In the genomic region with DNA sequence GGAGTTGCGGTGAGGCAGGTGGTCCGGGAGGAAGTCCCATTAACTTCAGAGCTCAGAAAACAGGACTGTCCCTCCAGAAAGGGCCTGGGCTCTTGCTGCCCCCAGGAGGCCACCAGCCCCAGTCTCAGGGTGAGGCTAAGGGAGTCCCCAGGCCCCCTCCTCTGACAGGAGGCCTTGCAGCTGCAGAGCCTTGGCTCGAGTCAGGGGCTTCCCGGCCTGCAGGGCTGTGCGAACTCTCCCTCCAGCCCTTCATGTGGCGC, we compare ENCODE assay signal across 37 cellular contexts. TPM values are rescaled to one million over a fixed set of nuclear protein-coding genes. Genes with fewer than 3 reads are reported as not detected.
"Had no signal": no experiment of that assay in that cellular context is flagged by ENCODE, and none has a peak within 500 bp of the region (broad histone marks: within the 10 kb centered on the region; RNA-seq: fewer than 3 reads in every experiment).

No MANE protein-coding gene starts in this region.

- H3K27me3 ChIP-seq: Peyer's patch, SJSA1 had no signal

- ATAC-seq: activated CD8-positive, alpha-beta memory T cell treated with anti-CD3 and anti-CD28 coated beads, Interleukin-2, amount 10 ng/mL, durations not matched to agents 7 days and 5 days; activated naive CD8-positive, alpha-beta T cell treated with anti-CD3 and anti-CD28 coated beads, Interleukin-2, amount 50 U/mL, for 24 hours; PC-3; SK-N-SH treated with all-trans-retinoic acid at 6 μM for 48 hours; T-cell had no signal

- H3K27me3 Mint-ChIP-seq: activated B cell treated with CpG ODN at 0.5 μM for 24 hours; activated CD4-positive, alpha-beta memory T cell treated with anti-CD3 and anti-CD28 coated beads, Interleukin-2, amount 10 ng/mL, durations not matched to agents 7 days and 5 days; activated CD8-positive, alpha-beta memory T cell treated with anti-CD3 and anti-CD28 coated beads, Interleukin-2, amount 10 ng/mL, durations not matched to agents 7 days and 5 days; activated naive CD8-positive, alpha-beta T cell; activated naive CD8-positive, alpha-beta T cell treated with anti-CD3 and anti-CD28 coated beads, Interleukin-2, amount 50 U/mL, for 24 hours; brain; T-cell had no signal

- H3K27ac Mint-ChIP-seq: activated B cell treated with CpG ODN at 0.5 μM for 24 hours; activated CD4-positive, alpha-beta memory T cell treated with anti-CD3 and anti-CD28 coated beads, Interleukin-2, amount 10 ng/mL, durations not matched to agents 7 days and 5 days; activated CD8-positive, alpha-beta memory T cell treated with anti-CD3 and anti-CD28 coated beads, Interleukin-2, amount 10 ng/mL, durations not matched to agents 7 days and 5 days; activated naive CD4-positive, alpha-beta T cell treated with anti-CD3 and anti-CD28 coated beads, Interleukin-2, amount 10 ng/mL, durations not matched to agents 7 days and 5 days; activated naive CD8-positive, alpha-beta T cell; activated naive CD8-positive, alpha-beta T cell treated with anti-CD3 and anti-CD28 coated beads, Interleukin-2, amount 50 U/mL, for 24 hours; T-cell had no signal

- H3K9me3 ChIP-seq: Peyer's patch, SJSA1 had no signal

- H3K9me3 Mint-ChIP-seq: activated B cell treated with CpG ODN at 0.5 μM for 24 hours; activated CD4-positive, alpha-beta memory T cell treated with anti-CD3 and anti-CD28 coated beads, Interleukin-2, amount 10 ng/mL, durations not matched to agents 7 days and 5 days; activated naive CD4-positive, alpha-beta T cell treated with anti-CD3 and anti-CD28 coated beads, Interleukin-2, amount 10 ng/mL, durations not matched to agents 7 days and 5 days; activated naive CD8-positive, alpha-beta T cell treated with anti-CD3 and anti-CD28 coated beads, Interleukin-2, amount 50 U/mL, for 24 hours; T-cell had no signal

- DNase-seq: activated B cell treated with CpG ODN at 0.5 μM for 24 hours; activated CD4-positive, alpha-beta memory T cell treated with anti-CD3 and anti-CD28 coated beads, Interleukin-2, amount 10 ng/mL, durations not matched to agents 7 days and 5 days; activated CD4-positive, alpha-beta T cell treated with anti-CD3 and anti-CD28 coated beads for 4 hours; activated CD4-positive, alpha-beta T cell treated with anti-CD3 and anti-CD28 coated beads, Interleukin-2, amount 50 U/mL, for 1 hour; activated CD4-positive, CD25-positive, alpha-beta regulatory T cell treated with anti-CD3 and anti-CD28 coated beads, Interleukin-2, amount 50 U/mL, for 72 hours; activated CD8-positive, alpha-beta memory T cell treated with anti-CD3 and anti-CD28 coated beads for 24 hours; activated CD8-positive, alpha-beta memory T cell treated with anti-CD3 and anti-CD28 coated beads, Interleukin-2, amount 10 ng/mL, durations not matched to agents 7 days and 5 days; activated CD8-positive, alpha-beta memory T cell treated with anti-CD3 and anti-CD28 coated beads, Interleukin-2, amount 50 U/mL, for 48 hours; activated effector memory CD4-positive, alpha-beta T cell treated with Interleukin-2 at 50 U/mL for 16 hours; activated naive CD4-positive, alpha-beta T cell treated with anti-CD3 and anti-CD28 coated beads, Interleukin-2, amount 10 ng/mL, durations not matched to agents 7 days and 5 days; activated naive CD8-positive, alpha-beta T cell treated with anti-CD3 and anti-CD28 coated beads, Interleukin-2, amount 50 U/mL, for 24 hours; activated T-cell treated with anti-CD3 and anti-CD28 coated beads, Interleukin-2, amount 50 U/mL, for 48 hours; anterior cingulate cortex; central memory CD4-positive, alpha-beta T cell; Karpas-422; NCI-H1105; NCI-H1436; NCI-H1694; NCI-H1930; NCI-H2081 treated with DMSO at 0.1 percent for 48 hours; NCI-H345; NCI-H524 treated with DMSO at 0.1 percent for 48 hours; PC-3; Peyer's patch; RPMI8226; SHP77 treated with DMSO at 0.1 percent for 48 hours; T-cell; T-helper 2 cell; T-helper 9 cell had no signal

- H3K4me3 Mint-ChIP-seq: activated B cell treated with CpG ODN at 0.5 μM for 24 hours; activated CD4-positive, alpha-beta memory T cell treated with anti-CD3 and anti-CD28 coated beads, Interleukin-2, amount 10 ng/mL, durations not matched to agents 7 days and 5 days; activated CD8-positive, alpha-beta memory T cell treated with anti-CD3 and anti-CD28 coated beads, Interleukin-2, amount 10 ng/mL, durations not matched to agents 7 days and 5 days; activated naive CD4-positive, alpha-beta T cell treated with anti-CD3 and anti-CD28 coated beads, Interleukin-2, amount 10 ng/mL, durations not matched to agents 7 days and 5 days; activated naive CD8-positive, alpha-beta T cell; activated naive CD8-positive, alpha-beta T cell treated with anti-CD3 and anti-CD28 coated beads, Interleukin-2, amount 50 U/mL, for 24 hours; T-cell had no signal

- H3K4me3 ChIP-seq: Peyer's patch, SJSA1 had no signal

- H3K27ac ChIP-seq: Peyer's patch, SJSA1, VCaP had no signal

RNA-seq across cellular contexts. Expression of gene STPG3, which starts 3.2 kb away (rescaled TPM):
- total RNA-seq: activated B cell treated with CpG ODN at 0.5 μM for 24 hours; activated CD4-positive, alpha-beta memory T cell treated with anti-CD3 and anti-CD28 coated beads, Interleukin-2, amount 10 ng/mL, durations not matched to agents 7 days and 5 days; activated CD8-positive, alpha-beta memory T cell treated with anti-CD3 and anti-CD28 coated beads, Interleukin-2, amount 10 ng/mL, durations not matched to agents 7 days and 5 days; bronchial epithelial cell; MCF 10A; NCI-H460; PC-3; Peyer's patch; SJSA1 had no signal

RNA-seq across cellular contexts. Expression of gene SLC34A3, which starts 17.1 kb away (rescaled TPM):
- total RNA-seq: activated B cell treated with CpG ODN at 0.5 μM for 24 hours; activated CD4-positive, alpha-beta memory T cell treated with anti-CD3 and anti-CD28 coated beads, Interleukin-2, amount 10 ng/mL, durations not matched to agents 7 days and 5 days; activated CD8-positive, alpha-beta memory T cell treated with anti-CD3 and anti-CD28 coated beads, Interleukin-2, amount 10 ng/mL, durations not matched to agents 7 days and 5 days; bronchial epithelial cell; MCF 10A; NCI-H460; SJSA1; T-cell had no signal

RNA-seq across cellular contexts. Expression of gene RNF224, which starts 20.5 kb away (rescaled TPM):
- total RNA-seq: activated B cell treated with CpG ODN at 0.5 μM for 24 hours; activated CD8-positive, alpha-beta memory T cell treated with anti-CD3 and anti-CD28 coated beads, Interleukin-2, amount 10 ng/mL, durations not matched to agents 7 days and 5 days; NCI-H460; Peyer's patch; SJSA1; T-cell had no signal
